22 cellular contexts compared by ENCODE assay signal in the genomic region with DNA sequence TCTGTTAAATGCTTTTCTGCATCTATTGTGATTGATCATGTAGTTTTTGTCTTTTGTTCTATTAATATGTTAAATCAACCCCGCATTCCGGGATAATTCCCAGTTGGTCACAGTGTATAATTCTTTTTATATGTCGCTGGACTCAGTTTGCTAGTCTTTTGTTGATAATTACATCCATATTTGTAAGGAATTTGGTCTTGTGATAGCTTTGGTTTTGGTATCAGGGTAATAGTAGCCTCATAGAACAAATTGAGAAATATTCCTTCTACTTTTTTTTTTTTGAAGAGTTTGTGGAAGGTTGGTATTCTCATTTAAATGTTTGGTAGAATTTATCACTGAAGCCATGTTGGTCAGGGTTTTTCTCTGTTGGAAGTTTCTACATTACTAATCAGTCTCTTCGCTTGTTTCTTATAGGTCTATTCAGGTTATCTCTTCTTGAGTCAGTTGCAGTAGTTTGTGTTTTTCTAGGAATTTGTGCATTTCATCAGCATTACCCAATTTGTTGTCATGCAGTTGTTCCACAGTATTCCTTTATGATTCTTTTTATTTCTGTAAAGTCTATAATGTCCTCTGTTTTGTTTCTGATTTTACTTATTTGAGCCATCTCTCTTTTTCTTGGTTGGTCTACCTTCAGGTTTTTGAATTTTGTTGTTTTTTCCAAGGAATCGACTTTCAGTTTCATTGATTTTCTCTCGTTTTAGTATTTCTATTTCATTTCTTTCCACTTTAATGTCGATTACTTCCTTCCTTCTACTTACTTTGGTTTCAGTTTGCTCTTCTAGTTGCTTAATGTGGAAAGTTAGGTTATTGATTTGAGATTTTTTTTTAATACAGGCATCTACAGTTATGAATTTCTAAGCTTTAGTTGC.
A peak's percentile ranks its signal among the peaks of the same experiment; 100 is the strongest.
DNase-seq lines count a peak whose midpoint lies in the region; ATAC-seq, FAIRE-seq and TF ChIP-seq lines count a peak whose summit lies in the region.
"Had no signal": no experiment of that assay in that cellular context is flagged by ENCODE, and none has a peak within 500 bp of the region (broad histone marks: within the 10 kb centered on the region; RNA-seq: fewer than 3 reads in every experiment).

No MANE protein-coding gene starts in this region.

- BruUV-seq in GM12878 (replicated peaks; lab: Mats Ljungman, UMichigan), result no TSS peak

- no peak for DNase-seq in activated naive CD4-positive, alpha-beta T cell treated with anti-CD3 and anti-CD28 coated beads, Interleukin-2, amount 10 ng/mL, durations not matched to agents 7 days and 5 days
- no peak for DNase-seq in activated naive CD4-positive, alpha-beta T cell treated with Interleukin-2 at 50 U/mL for 16 hours
- DNase-seq in T-cell (no peak), GM12878 (ENCODE audit: low read depth, low spot score) (no peak), cerebellar cortex (ENCODE audit: low spot score) (no peak), head of caudate nucleus (no peak)
- no peak for DNase-seq in stimulated activated naive CD8-positive, alpha-beta T cell treated with anti-CD3 and anti-CD28 coated beads, Interleukin-15, amount 100 ng/mL, for 72 hours
- DNase-seq: activated CD4-positive, CD25-positive, alpha-beta regulatory T cell treated with anti-CD3 and anti-CD28 coated beads, Interleukin-2, amount 50 U/mL, for 72 hours; brain microvascular endothelial cell; colonic mucosa; heart left ventricle; Kasumi-1; left ventricle myocardium superior; NCI-H1105 treated with DMSO at 0.1 percent for 48 hours; NCI-H510A treated with DMSO at 0.1 percent for 48 hours; small intestine; stimulated activated naive CD4-positive, alpha-beta T cell treated with Interleukin-2 at 50 U/mL for 16 hours had no signal

- RAD21 ChIA-PET in GM12878 (lab: Charles Lee; ENCODE audit: unreplicated experiment), result no interaction called here

- in situ Hi-C loops in GM12878 (cut with MboI), result no loop called here

- H3K36me3 Mint-ChIP-seq in activated naive CD4-positive, alpha-beta T cell treated with anti-CD3 and anti-CD28 coated beads, Interleukin-2, amount 10 ng/mL, durations not matched to agents 7 days and 5 days, result peaks cover 61% of the 10 kb centered on the region
- peaks cover 67% of the 10 kb centered on the region for H3K36me3 Mint-ChIP-seq in T-cell

- intact Hi-C loops in GM12878 (cut with micrococcal nuclease; ENCODE audit: unreplicated experiment), result no loop called here
- intact Hi-C loops in head of caudate nucleus (cut with DNase I), result no loop called here

- TF ChIP-seq POLR2A in GM12878 (IDR thresholded peaks at IDR 0.05; ENCODE audit: low read depth, low read length), result no peak

- peaks cover 0 to 4% of the 10 kb centered on the region in 2 experiments; a peak in 2 of 4 replicates for H3K36me3 ChIP-seq in GM12878 (ENCODE audit: control insufficient read depth in 2 of 2, insufficient read depth in 2 of 2, low read length in 1 of 2)
- H3K36me3 ChIP-seq: brain microvascular endothelial cell, colonic mucosa had no signal

- TF ChIP-seq RAD21 in GM12878 (IDR thresholded peaks at IDR 0.05; ENCODE audit: insufficient read depth, low read depth, low read length), result no peak

- H3K9me3 Mint-ChIP-seq in activated naive CD4-positive, alpha-beta T cell treated with anti-CD3 and anti-CD28 coated beads, Interleukin-2, amount 10 ng/mL, durations not matched to agents 7 days and 5 days, result peaks cover 20% of the 10 kb centered on the region
- peaks cover 6 to 15% (median 6%) of the 10 kb centered on the region in 3 donors for H3K9me3 Mint-ChIP-seq in T-cell
- H3K9me3 Mint-ChIP-seq in stimulated activated naive CD8-positive, alpha-beta T cell treated with anti-CD3 and anti-CD28 coated beads, Interleukin-15, amount 100 ng/mL, for 72 hours, result peaks cover 31 to 39% of the 10 kb centered on the region in 2 donors

- H3K79me2 ChIP-seq in GM12878 (ENCODE audit: control insufficient read depth, insufficient read depth, low read length), result no peaks in the 10 kb centered on the region

- WGBS in GM12878 (ENCODE audit: insufficient coverage, insufficient replicate concordance, low lambda C conversion rate, missing lambda C conversion rate), result 65% methylated on average over 7 of the region's 7 CpGs

- H3K9ac ChIP-seq in GM12878 (ENCODE audit: control insufficient read depth, insufficient read depth, low read length), result no peak overlapping the region

- FAIRE-seq in GM12878 (lab: Jason Lieb, UNC), result peak; percentile 35
- FAIRE-seq: GM12892, HTR-8/SVneo had no signal

- H3K9me3 ChIP-seq in GM12878 (replicated peaks; ENCODE audit: control insufficient read depth, insufficient read depth, low read length), result peaks cover 4% of the 10 kb centered on the region; the same call in 1 of the 3 replicates
- H3K9me3 ChIP-seq: colonic mucosa, heart left ventricle had no signal

- TF ChIP-seq EP300 in GM12878 (IDR thresholded peaks at IDR 0.05; ENCODE audit: borderline replicate concordance in 1 of 2, control insufficient read depth in 1 of 2, low read depth in 2 of 2, low read length in 2 of 2), result no peak

- no peak overlapping the region for H3K27ac ChIP-seq in GM12878 (ENCODE audit: control insufficient read depth, insufficient read depth)
- H3K27ac ChIP-seq: brain microvascular endothelial cell, colonic mucosa, heart left ventricle, RWPE1, tibial nerve had no signal

- H4K20me1 ChIP-seq in GM12878 (ENCODE audit: control insufficient read depth, insufficient read depth), result no peaks in the 10 kb centered on the region

- no peak overlapping the region for H3K4me3 Mint-ChIP-seq in activated naive CD4-positive, alpha-beta T cell treated with anti-CD3 and anti-CD28 coated beads, Interleukin-2, amount 10 ng/mL, durations not matched to agents 7 days and 5 days
- no peak overlapping the region for H3K4me3 Mint-ChIP-seq in T-cell
- peak overlapping the region; percentile 56 to 60 for H3K4me3 Mint-ChIP-seq in stimulated activated naive CD8-positive, alpha-beta T cell treated with anti-CD3 and anti-CD28 coated beads, Interleukin-15, amount 100 ng/mL, for 72 hours

- CTCF ChIA-PET in activated naive CD4-positive, alpha-beta T cell treated with anti-CD3 and anti-CD28 coated beads, Interleukin-2, amount 10 ng/mL, durations not matched to agents 7 days and 5 days (lab: Charles Lee), result interaction anchor here (0.7 kb wide), 1 partner anchor 22 kb away, joined by 3 read pairs; no protein-coding TSS in a partner anchor
- CTCF ChIA-PET in T-cell (lab: Charles Lee), result no interaction called here
- CTCF ChIA-PET in GM12878 (lab: Yijun Ruan, JAX), result interaction anchor here (0.5 kb wide), 1 partner anchor 200 kb away, joined by 4 read pairs; no protein-coding TSS in a partner anchor

- peaks cover 24% of the 10 kb centered on the region for H3K4me1 Mint-ChIP-seq in activated naive CD4-positive, alpha-beta T cell treated with anti-CD3 and anti-CD28 coated beads, Interleukin-2, amount 10 ng/mL, durations not matched to agents 7 days and 5 days
- H3K4me1 Mint-ChIP-seq in T-cell, result peaks cover 26 to 37% (median 36%) of the 10 kb centered on the region in 3 donors
- peaks cover 29% of the 10 kb centered on the region for H3K4me1 Mint-ChIP-seq in stimulated activated naive CD8-positive, alpha-beta T cell treated with anti-CD3 and anti-CD28 coated beads, Interleukin-15, amount 100 ng/mL, for 72 hours

- no peaks in the 10 kb centered on the region for H3K27me3 Mint-ChIP-seq in activated naive CD4-positive, alpha-beta T cell treated with anti-CD3 and anti-CD28 coated beads, Interleukin-2, amount 10 ng/mL, durations not matched to agents 7 days and 5 days
- no peaks in the 10 kb centered on the region for H3K27me3 Mint-ChIP-seq in T-cell
- no peaks in the 10 kb centered on the region for H3K27me3 Mint-ChIP-seq in stimulated activated naive CD8-positive, alpha-beta T cell treated with anti-CD3 and anti-CD28 coated beads, Interleukin-15, amount 100 ng/mL, for 72 hours

- POLR2A ChIA-PET in T-cell (lab: Charles Lee), result no interaction called here
- POLR2A ChIA-PET in GM12878 (lab: Charles Lee), result no interaction called here

- no peak overlapping the region for H3K4me3 ChIP-seq in GM12878
- H3K4me3 ChIP-seq: colonic mucosa, heart left ventricle, tibial nerve had no signal

- no peak for TF ChIP-seq CTCF in GM12878 (IDR thresholded peaks at IDR 0.05 in 2 of 3, conservative IDR thresholded peaks at IDR 0.05 in 1 of 3; ENCODE audit: control insufficient read depth in 2 of 3, extremely low read depth in 1 of 3, insufficient read depth in 1 of 3, low read depth in 3 of 3, low read length in 3 of 3)

- no peak for ATAC-seq in T-cell (replicated peaks in 1 of 4)
- ATAC-seq in GM12878, result no peak
- no peak for ATAC-seq in stimulated activated naive CD8-positive, alpha-beta T cell treated with anti-CD3 and anti-CD28 coated beads, Interleukin-15, amount 100 ng/mL, for 72 hours
- ATAC-seq in HG03045 (IDR thresholded peaks at IDR 0.05; ENCODE audit: unreplicated experiment), result no peak
- ATAC-seq: heart left ventricle, left ventricle myocardium superior had no signal

- no peaks in the 10 kb centered on the region for H3K27me3 ChIP-seq in GM12878 (replicated peaks in 1 of 2; ENCODE audit: control insufficient read depth in 2 of 2, insufficient read depth in 2 of 2, low read length in 1 of 2)
- H3K27me3 ChIP-seq: brain microvascular endothelial cell, colonic mucosa, heart left ventricle, tibial nerve had no signal

- no peak overlapping the region for H3K4me2 ChIP-seq in GM12878 (ENCODE audit: control insufficient read depth, insufficient read depth)

- no peak overlapping the region for H2AFZ ChIP-seq in GM12878 (ENCODE audit: control insufficient read depth, low read depth, low read length)

- H3K4me1 ChIP-seq in GM12878 (ENCODE audit: control insufficient read depth, insufficient read depth, low read length), result no peaks in the 10 kb centered on the region
- H3K4me1 ChIP-seq: colonic mucosa had no signal

- H3K27ac Mint-ChIP-seq in activated naive CD4-positive, alpha-beta T cell treated with anti-CD3 and anti-CD28 coated beads, Interleukin-2, amount 10 ng/mL, durations not matched to agents 7 days and 5 days, result peak overlapping the region; percentile 67
- peak overlapping the region; percentile 35 to 47 for H3K27ac Mint-ChIP-seq in T-cell
- H3K27ac Mint-ChIP-seq in stimulated activated naive CD8-positive, alpha-beta T cell treated with anti-CD3 and anti-CD28 coated beads, Interleukin-15, amount 100 ng/mL, for 72 hours, result peak overlapping the region; percentile 55 to 73

- SMC1A ChIA-PET in GM12878 (lab: Charles Lee; ENCODE audit: uncharacterized antibody, unreplicated experiment), result no interaction called here

TF ChIP-seq in GM12878, 131 proteins besides CTCF, POLR2A, EP300 and RAD21 (continues in another document):
- TF ChIP-seq RAD51 (IDR thresholded peaks at IDR 0.05) (no peak), MEF2B (IDR thresholded peaks at IDR 0.05; ENCODE audit: partially characterized antibody, poor library complexity, severe bottlenecking) (no peak)

Comparison
In these comparisons a context has a peak if more than half of its experiments do, and no peak if none do; other contexts are left out.
1. H3K4me3 Mint-ChIP-seq: peak in stimulated activated naive CD8-positive, alpha-beta T cell treated with anti-CD3 and anti-CD28 coated beads, Interleukin-15, amount 100 ng/mL, for 72 hours (2 of 2); none in activated naive CD4-positive, alpha-beta T cell treated with anti-CD3 and anti-CD28 coated beads, Interleukin-2, amount 10 ng/mL, durations not matched to agents 7 days and 5 days (single experiment) and T-cell (0 of 3).
2. CTCF ChIA-PET loops: an anchor here in activated naive CD4-positive, alpha-beta T cell treated with anti-CD3 and anti-CD28 coated beads, Interleukin-2, amount 10 ng/mL, durations not matched to agents 7 days and 5 days (0.7 kb wide) and GM12878 (0.5 kb wide); none called in T-cell.
3. Peak in every context shown above with its lines, with median percentiles within 50 percentile points of each other: H3K27ac Mint-ChIP-seq.